ENCODE assay signal across 8 cellular contexts in genomic region chr21:31557956-31558838, GRCh38.
DNase-seq lines count a peak whose midpoint lies in the region; ATAC-seq and TF ChIP-seq lines count a peak whose summit lies in the region.

No MANE protein-coding gene starts in this region.

- no peaks in the 10 kb centered on the region for H3K9me3 Mint-ChIP-seq in T-helper 2 cell treated with Interferon-gamma antibody and Interleukin-4, amounts not matched to agents 5 μg/mL and 100 μg/mL, for 36 hours

- peaks cover 56% of the 10 kb centered on the region for H3K27me3 Mint-ChIP-seq in T-helper 2 cell treated with Interferon-gamma antibody and Interleukin-4, amounts not matched to agents 5 μg/mL and 100 μg/mL, for 36 hours (ENCODE audit: low read depth)

- peaks cover 1% of the 10 kb centered on the region for H3K36me3 Mint-ChIP-seq in T-helper 2 cell treated with Interferon-gamma antibody and Interleukin-4, amounts not matched to agents 5 μg/mL and 100 μg/mL, for 36 hours (ENCODE audit: low read depth)

- no peak overlapping the region for H3K27ac Mint-ChIP-seq in T-helper 2 cell treated with Interferon-gamma antibody and Interleukin-4, amounts not matched to agents 5 μg/mL and 100 μg/mL, for 36 hours

- intact Hi-C loops in lower leg skin (cut with DNase I; ENCODE audit: low total_unique reads), result no loop called here

- H3K4me3 ChIP-seq in cardiac fibroblast (replicated peaks in 1 of 2; ENCODE audit: low read depth in 2 of 2, low read length in 2 of 2) (peak overlapping the region; percentile 52 to 55), lower leg skin (ENCODE audit: low read depth, poor library complexity, severe bottlenecking) (peak overlapping the region; percentile 28)

- no peak for TF ChIP-seq CTCF in cardiac fibroblast (IDR thresholded peaks at IDR 0.05; ENCODE audit: low read depth, low read length)
- no peak for TF ChIP-seq CTCF in lower leg skin (IDR thresholded peaks at IDR 0.05)

- H3K4me1 Mint-ChIP-seq in T-helper 2 cell treated with Interferon-gamma antibody and Interleukin-4, amounts not matched to agents 5 μg/mL and 100 μg/mL, for 36 hours (ENCODE audit: low read depth), result peaks cover 39% of the 10 kb centered on the region

- peak; percentile 60 for DNase-seq in Daoy (ENCODE audit: low read depth)
- DNase-seq in T-helper 2 cell treated with Interferon-gamma antibody and Interleukin-4, amounts not matched to agents 5 μg/mL and 100 μg/mL, for 36 hours (ENCODE audit: low spot score), result no peak
- DNase-seq in cardiac fibroblast (ENCODE audit: low read depth in 2 of 2), result peak in 1 of 2 donors; percentile 12
- peak in 1 of 2 donors; percentile 87 for DNase-seq in lower leg skin (ENCODE audit: low spot score in 2 of 2)
- DNase-seq in stimulated activated CD4-positive, alpha-beta T cell treated with anti-CD3 and anti-CD28 coated beads, TNF-alpha, amount 100 ng/mL, for 1 hour (ENCODE audit: low read depth in 3 of 3, low spot score in 1 of 3), result peak in 2 of 3 donors; percentile 4 to 12
- no peak for DNase-seq in iPS-NIHi7 (ENCODE audit: extremely low spot score)

- ATAC-seq in HG03460 (IDR thresholded peaks at IDR 0.05; ENCODE audit: unreplicated experiment), result peak; percentile 5
- no peak for ATAC-seq in GM21381 (IDR thresholded peaks at IDR 0.05; ENCODE audit: unreplicated experiment)

- TF ChIP-seq POLR2A in lower leg skin (IDR thresholded peaks at IDR 0.05), result no peak

- WGBS in lower leg skin, 2 donors, result 0 to 1% methylated on average over 44 to 56 of the region's 98 CpGs

- peak overlapping the region; percentile 84 for H3K4me3 Mint-ChIP-seq in T-helper 2 cell treated with Interferon-gamma antibody and Interleukin-4, amounts not matched to agents 5 μg/mL and 100 μg/mL, for 36 hours

Comparison
In these comparisons a context has a peak if more than half of its experiments do, and no peak if none do; other contexts are left out.
1. DNase-seq: peak in Daoy (single experiment) and stimulated activated CD4-positive, alpha-beta T cell treated with anti-CD3 and anti-CD28 coated beads, TNF-alpha, amount 100 ng/mL, for 1 hour (2 of 3); none in T-helper 2 cell treated with Interferon-gamma antibody and Interleukin-4, amounts not matched to agents 5 μg/mL and 100 μg/mL, for 36 hours (single experiment) and iPS-NIHi7 (single experiment).